18 cellular contexts compared by ENCODE assay signal in genomic region chr5:33857037-33857436, GRCh38. TPM values are rescaled to one million over a fixed set of nuclear protein-coding genes. Genes with fewer than 3 reads are reported as not detected.
A peak's percentile ranks its signal among the peaks of the same experiment; 100 is the strongest.
DNase-seq lines count a peak whose midpoint lies in the region; ATAC-seq and TF ChIP-seq lines count a peak whose summit lies in the region.
"Had no signal": no experiment of that assay in that cellular context is flagged by ENCODE, and none has a peak within 500 bp of the region (broad histone marks: within the 10 kb centered on the region; RNA-seq: fewer than 3 reads in every experiment).

No MANE protein-coding gene starts in this region.

- H3K36me3 ChIP-seq in OCI-LY3 (replicated peaks; ENCODE audit: low read depth, low read length): no peaks in the 10 kb centered on the region
- H3K36me3 ChIP-seq in SJCRH30: peaks cover 4% of the 10 kb centered on the region; the same call in 1 of the 2 replicates
- H3K36me3 ChIP-seq: right atrium auricular region had no signal

- no peaks in the 10 kb centered on the region; the same call in 1 of the 2 replicates for H3K27me3 Mint-ChIP-seq in WTC11 (ENCODE audit: low read depth)

- H3K9me3 ChIP-seq in OCI-LY3 (ENCODE audit: insufficient read depth, low read length) (no peaks in the 10 kb centered on the region), SJCRH30 (replicated peaks) (no peaks in the 10 kb centered on the region)
- H3K9me3 ChIP-seq: right atrium auricular region had no signal

- peaks cover 72% of the 10 kb centered on the region for H3K4me1 ChIP-seq in OCI-LY3 (ENCODE audit: low read length)
- H3K4me1 ChIP-seq in SJCRH30: no peaks in the 10 kb centered on the region

- H3K36me3 Mint-ChIP-seq in WTC11: no peaks in the 10 kb centered on the region
- H3K36me3 Mint-ChIP-seq: activated CD8-positive, alpha-beta memory T cell treated with anti-CD3 and anti-CD28 coated beads, Interleukin-2, amount 10 ng/mL, durations not matched to agents 7 days and 5 days had no signal

- H2AFZ ChIP-seq in OCI-LY3 (ENCODE audit: low read depth, low read length): no peak overlapping the region

- H4K20me1 ChIP-seq in OCI-LY3 (ENCODE audit: insufficient read depth, low read length): no peaks in the 10 kb centered on the region

- H3K4me3 ChIP-seq in OCI-LY3 (ENCODE audit: low read length) (peak overlapping the region; percentile 18; the same call in 1 of the 2 replicates), SJCRH30 (no peak overlapping the region)
- H3K4me3 ChIP-seq: K562, right atrium auricular region, SK-N-MC had no signal

- H3K4me2 ChIP-seq in OCI-LY3 (ENCODE audit: low read length): peak overlapping the region; percentile 41

- no peaks in the 10 kb centered on the region for H3K9me3 Mint-ChIP-seq in WTC11
- H3K9me3 Mint-ChIP-seq: activated naive CD4-positive, alpha-beta T cell treated with anti-CD3 and anti-CD28 coated beads, Interleukin-2, amount 50 U/mL, for 72 hours had no signal

- no peak overlapping the region for H3K9ac ChIP-seq in OCI-LY3 (ENCODE audit: low read length)

- peak overlapping the region; percentile 41 for H3K27ac ChIP-seq in OCI-LY3 (ENCODE audit: low read length)
- no peak overlapping the region for H3K27ac ChIP-seq in SJCRH30
- H3K27ac ChIP-seq: right atrium auricular region, SK-N-MC had no signal

- H3K4me1 Mint-ChIP-seq in WTC11: peaks cover 61% of the 10 kb centered on the region

- TF ChIP-seq CTCF in OCI-LY3 (IDR thresholded peaks at IDR 0.05; ENCODE audit: low read depth, low read length): no peak
- no peak for TF ChIP-seq CTCF in WTC11 (IDR thresholded peaks at IDR 0.05)

- no peaks in the 10 kb centered on the region for H3K27me3 ChIP-seq in OCI-LY3 (ENCODE audit: low read depth, low read length)
- no peaks in the 10 kb centered on the region for H3K27me3 ChIP-seq in SJCRH30
- H3K27me3 ChIP-seq: right atrium auricular region had no signal

- no peak overlapping the region for H3K27ac Mint-ChIP-seq in WTC11
- H3K27ac Mint-ChIP-seq: activated CD8-positive, alpha-beta memory T cell treated with anti-CD3 and anti-CD28 coated beads, Interleukin-2, amount 10 ng/mL, durations not matched to agents 7 days and 5 days; activated naive CD4-positive, alpha-beta T cell treated with anti-CD3 and anti-CD28 coated beads, Interleukin-2, amount 50 U/mL, for 72 hours had no signal

- DNase-seq in NCI-H748 (lab: John Stamatoyannopoulos, UW; ENCODE audit: unreplicated experiment) (no peak), SJCRH30 (no peak), mucosa of gallbladder (ENCODE audit: low spot score) (no peak), WTC11 (ENCODE audit: low spot score) (no peak)
- DNase-seq: activated CD8-positive, alpha-beta memory T cell treated with anti-CD3 and anti-CD28 coated beads, Interleukin-2, amount 10 ng/mL, durations not matched to agents 7 days and 5 days; DMS53; NCI-H1417 treated with DMSO at 0.1 percent for 48 hours; NCI-H446 treated with DMSO at 0.1 percent for 48 hours; OCI-M1; stimulated activated CD4-positive, alpha-beta T cell treated with anti-CD3 and anti-CD28 coated beads, Interleukin-2, amount 100 ng/mL, for 48 hours had no signal

- POLR2A ChIA-PET in WTC11 (lab: Charles Lee): no interaction called here

- ATAC-seq in GM18858 (IDR thresholded peaks at IDR 0.05; ENCODE audit: unreplicated experiment): peak; percentile 82
- ATAC-seq in GM19468 (IDR thresholded peaks at IDR 0.05; ENCODE audit: extremely low read depth, unreplicated experiment): peak; percentile 26
- peak; percentile 55 for ATAC-seq in HG02981 (IDR thresholded peaks at IDR 0.05; ENCODE audit: unreplicated experiment)
- no peak for ATAC-seq in WTC11
- ATAC-seq: activated CD8-positive, alpha-beta memory T cell treated with anti-CD3 and anti-CD28 coated beads, Interleukin-2, amount 10 ng/mL, durations not matched to agents 7 days and 5 days; activated naive CD4-positive, alpha-beta T cell treated with anti-CD3 and anti-CD28 coated beads, Interleukin-2, amount 50 U/mL, for 72 hours; K562 had no signal

- CTCF ChIA-PET in WTC11 (lab: Charles Lee): no interaction called here

- no peaks in the 10 kb centered on the region for H3K79me2 ChIP-seq in OCI-LY3 (ENCODE audit: low read length)

- H3K4me3 Mint-ChIP-seq in WTC11: no peak overlapping the region
- H3K4me3 Mint-ChIP-seq: activated CD8-positive, alpha-beta memory T cell treated with anti-CD3 and anti-CD28 coated beads, Interleukin-2, amount 10 ng/mL, durations not matched to agents 7 days and 5 days had no signal

TF ChIP-seq in WTC11, 78 proteins besides CTCF, POLR2A, EP300 and RAD21:
- TF ChIP-seq, protein P1, sequence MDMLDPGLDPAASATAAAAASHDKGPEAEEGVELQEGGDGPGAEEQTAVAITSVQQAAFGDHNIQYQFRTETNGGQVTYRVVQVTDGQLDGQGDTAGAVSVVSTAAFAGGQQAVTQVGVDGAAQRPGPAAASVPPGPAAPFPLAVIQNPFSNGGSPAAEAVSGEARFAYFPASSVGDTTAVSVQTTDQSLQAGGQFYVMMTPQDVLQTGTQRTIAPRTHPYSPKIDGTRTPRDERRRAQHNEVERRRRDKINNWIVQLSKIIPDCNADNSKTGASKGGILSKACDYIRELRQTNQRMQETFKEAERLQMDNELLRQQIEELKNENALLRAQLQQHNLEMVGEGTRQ (CRISPR knock-in tag; IDR thresholded peaks at IDR 0.05): no peak
- TF ChIP-seq PRRX2 (CRISPR knock-in tag; IDR thresholded peaks at IDR 0.05) (no peak), SOX15 (CRISPR knock-in tag; IDR thresholded peaks at IDR 0.05) (no peak), EMX1 (CRISPR knock-in tag; IDR thresholded peaks at IDR 0.05) (no peak)
- TF ChIP-seq, protein P2, sequence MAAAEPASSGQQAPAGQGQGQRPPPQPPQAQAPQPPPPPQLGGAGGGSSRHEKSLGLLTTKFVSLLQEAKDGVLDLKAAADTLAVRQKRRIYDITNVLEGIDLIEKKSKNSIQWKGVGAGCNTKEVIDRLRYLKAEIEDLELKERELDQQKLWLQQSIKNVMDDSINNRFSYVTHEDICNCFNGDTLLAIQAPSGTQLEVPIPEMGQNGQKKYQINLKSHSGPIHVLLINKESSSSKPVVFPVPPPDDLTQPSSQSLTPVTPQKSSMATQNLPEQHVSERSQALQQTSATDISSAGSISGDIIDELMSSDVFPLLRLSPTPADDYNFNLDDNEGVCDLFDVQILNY (CRISPR knock-in tag; IDR thresholded peaks at IDR 0.05): no peak

RNA-seq across cellular contexts. Expression of gene ADAMTS12, which starts 34.8 kb away (rescaled TPM):
- total RNA-seq in SJCRH30 (2014; rRNA removed; shearing (Covaris generic)): 16.8 and 17.5 TPM in 2 replicates
- total RNA-seq in mucosa of gallbladder (2.2 TPM), WTC11 (2021) (10.2 to 13.5 TPM (median 11.5 TPM) in 3 replicates)
- total RNA-seq: activated CD8-positive, alpha-beta memory T cell treated with anti-CD3 and anti-CD28 coated beads, Interleukin-2, amount 10 ng/mL, durations not matched to agents 7 days and 5 days; activated naive CD4-positive, alpha-beta T cell treated with anti-CD3 and anti-CD28 coated beads, Interleukin-2, amount 50 U/mL, for 72 hours had no signal
